19 cellular contexts compared by ENCODE assay signal in genomic region chr7:149868638-149869290, GRCh38. TPM values are rescaled to one million over a fixed set of nuclear protein-coding genes. Genes with fewer than 3 reads are reported as not detected.
DNase-seq lines count a peak whose midpoint lies in the region; ATAC-seq and TF ChIP-seq lines count a peak whose summit lies in the region.
"Had no signal": no experiment of that assay in that cellular context is flagged by ENCODE, and none has a peak within 500 bp of the region (broad histone marks: within the 10 kb centered on the region; RNA-seq: fewer than 3 reads in every experiment).

No MANE protein-coding gene starts in this region.

- H3K9me3 ChIP-seq in BLaER1 treated with 17β-estradiol and CSF1 and Interleukin-3, amounts not matched to agents 10 nM and 100 nM (replicated peaks in 1 of 11), result no peaks in the 10 kb centered on the region
- no peaks in the 10 kb centered on the region for H3K9me3 ChIP-seq in CD4-positive, alpha-beta T cell (ENCODE audit: control insufficient read depth, low read length)
- no peaks in the 10 kb centered on the region for H3K9me3 ChIP-seq in smooth muscle cell (replicated peaks; ENCODE audit: low read depth)
- H3K9me3 ChIP-seq: psoas muscle had no signal

- H3K36me3 ChIP-seq in BLaER1 treated with 17β-estradiol and CSF1 and Interleukin-3, amounts not matched to agents 10 nM and 100 nM, result peaks cover 0 to 7% (median 0%) of the 10 kb centered on the region in 11 experiments; a peak in 1 of 22 replicates
- H3K36me3 ChIP-seq in smooth muscle cell (ENCODE audit: low read depth), result no peaks in the 10 kb centered on the region

- peaks cover 91% of the 10 kb centered on the region for H3K4me1 Mint-ChIP-seq in CD4-positive, alpha-beta T cell (ENCODE audit: low read depth)
- peaks cover 87% of the 10 kb centered on the region for H3K4me1 Mint-ChIP-seq in activated CD4-positive, alpha-beta memory T cell treated with anti-CD3 and anti-CD28 coated beads for 36 hours (ENCODE audit: low read depth)

- intact Hi-C loops in CD4-positive, alpha-beta T cell (cut with DNase I, micrococcal nuclease), result loop anchor here in 1 of 2 experiments (1.0 kb wide), 1 partner anchor 30 kb away; the partner anchor contains the start of gene ZNF862
- intact Hi-C loops in activated CD4-positive, alpha-beta memory T cell treated with anti-CD3 and anti-CD28 coated beads for 36 hours (cut with micrococcal nuclease), result no loop called here

- no peak overlapping the region for H3K4me3 ChIP-seq in BLaER1 treated with 17β-estradiol and CSF1 and Interleukin-3, amounts not matched to agents 10 nM and 100 nM
- no peak overlapping the region for H3K4me3 ChIP-seq in smooth muscle cell
- H3K4me3 ChIP-seq: psoas muscle had no signal

- no peak for ATAC-seq in CD4-positive, alpha-beta T cell (ENCODE audit: poor library complexity)
- ATAC-seq in HG02588 (IDR thresholded peaks at IDR 0.05; ENCODE audit: unreplicated experiment), result no peak
- ATAC-seq: HCT116, left colon, psoas muscle had no signal

- no peaks in the 10 kb centered on the region for H4K20me1 ChIP-seq in BLaER1 treated with 17β-estradiol and CSF1 and Interleukin-3, amounts not matched to agents 10 nM and 100 nM
- no peaks in the 10 kb centered on the region for H4K20me1 ChIP-seq in smooth muscle cell (ENCODE audit: low read depth)

- peak overlapping the region in 9 of 11 experiments; percentile 93 to 99 (median 97); a peak in 19 of 22 replicates for H3K4me2 ChIP-seq in BLaER1 treated with 17β-estradiol and CSF1 and Interleukin-3, amounts not matched to agents 10 nM and 100 nM
- no peak overlapping the region for H3K4me2 ChIP-seq in smooth muscle cell

- peaks cover 0 to 16% (median 6%) of the 10 kb centered on the region in 11 experiments; a peak in 9 of 22 replicates for H3K27me3 ChIP-seq in BLaER1 treated with 17β-estradiol and CSF1 and Interleukin-3, amounts not matched to agents 10 nM and 100 nM
- H3K27me3 ChIP-seq in CD4-positive, alpha-beta T cell (ENCODE audit: control insufficient read depth, insufficient read depth, low read length), result no peaks in the 10 kb centered on the region
- H3K27me3 ChIP-seq in layer of hippocampus (ENCODE audit: control insufficient read depth, insufficient read depth, low read length), result no peaks in the 10 kb centered on the region
- H3K27me3 ChIP-seq in smooth muscle cell (ENCODE audit: low read depth), result no peaks in the 10 kb centered on the region

- CTCF ChIA-PET in CD4-positive, alpha-beta T cell (lab: Charles Lee), result interaction anchor here (1.2 to 2.3 kb wide), 3 partner anchors 15 to 30 kb away, joined by 4 to 5 read pairs (median 4); partner anchors contain the start of gene ZNF862
- CTCF ChIA-PET in activated CD4-positive, alpha-beta memory T cell treated with anti-CD3 and anti-CD28 coated beads for 36 hours (lab: Charles Lee), result interaction anchor here (1.3 to 2.7 kb wide), 2 partner anchors 15 to 30 kb away, joined by 5 to 11 read pairs; partner anchors contain the start of gene ZNF862

- H3K4me1 ChIP-seq in BLaER1 treated with 17β-estradiol and CSF1 and Interleukin-3, amounts not matched to agents 10 nM and 100 nM, result peaks cover 67 to 98% (median 96%) of the 10 kb centered on the region in 10 experiments
- H3K4me1 ChIP-seq in smooth muscle cell (ENCODE audit: low read depth), result peaks cover 5% of the 10 kb centered on the region

- H3K27ac ChIP-seq in BLaER1 treated with 17β-estradiol and CSF1 and Interleukin-3, amounts not matched to agents 10 nM and 100 nM, result peak overlapping the region in 2 of 11 experiments; percentile 22 to 43; a peak in 2 of 22 replicates
- peak overlapping the region; percentile 73 for H3K27ac ChIP-seq in CD4-positive, alpha-beta T cell (ENCODE audit: low read depth, low read length)
- H3K27ac ChIP-seq in layer of hippocampus (ENCODE audit: low read depth, low read length) (peak overlapping the region; percentile 42), smooth muscle cell (ENCODE audit: low read depth) (no peak overlapping the region)
- H3K27ac ChIP-seq: C4-2B, psoas muscle had no signal

- POLR2A ChIA-PET in CD4-positive, alpha-beta T cell (lab: Charles Lee), result interaction anchor here (1.0 to 7.2 kb wide), 2 partner anchors 9 to 30 kb away, joined by 3 to 83 read pairs; partner anchors contain the start of gene ZNF862
- POLR2A ChIA-PET in activated CD4-positive, alpha-beta memory T cell treated with anti-CD3 and anti-CD28 coated beads for 36 hours (lab: Charles Lee), result no interaction called here

- H3K9me3 Mint-ChIP-seq in CD4-positive, alpha-beta T cell, result no peaks in the 10 kb centered on the region
- no peaks in the 10 kb centered on the region for H3K9me3 Mint-ChIP-seq in activated CD4-positive, alpha-beta memory T cell treated with anti-CD3 and anti-CD28 coated beads for 36 hours

- peak overlapping the region in 4 of 11 experiments; percentile 8 to 20 (median 14); a peak in 4 of 22 replicates for H3K9ac ChIP-seq in BLaER1 treated with 17β-estradiol and CSF1 and Interleukin-3, amounts not matched to agents 10 nM and 100 nM
- no peak overlapping the region for H3K9ac ChIP-seq in smooth muscle cell (ENCODE audit: low read depth)

- H3F3A ChIP-seq in smooth muscle cell (ENCODE audit: low read depth), result no peaks in the 10 kb centered on the region

- DNase-seq in CD4-positive, alpha-beta T cell, result peak in 3 of 10 experiments; percentile 20 to 38 (median 20)
- DNase-seq in activated CD4-positive, alpha-beta memory T cell treated with anti-CD3 and anti-CD28 coated beads for 36 hours, result no peak
- DNase-seq in smooth muscle cell (lab: John Stamatoyannopoulos, UW; ENCODE audit: unreplicated experiment) (no peak), SHP77 treated with DMSO at 0.1 percent for 48 hours (lab: John Stamatoyannopoulos, UW) (no peak), NCI-H146 (lab: John Stamatoyannopoulos, UW) (no peak)
- DNase-seq: activated gamma-delta T cell treated with Interleukin-2 at 50 U/mL for 16 hours; effector CD8-positive, alpha-beta T cell; EL; hippocampal formation; KBM-7; left colon; NCI-H2081; NCI-H774; psoas muscle had no signal

- no peak for TF ChIP-seq CTCF in CD4-positive, alpha-beta T cell (IDR thresholded peaks at IDR 0.05)
- TF ChIP-seq CTCF in smooth muscle cell (IDR thresholded peaks at IDR 0.05; ENCODE audit: borderline replicate concordance, insufficient read depth, poor library complexity, severe bottlenecking), result no peak

- H3K79me2 ChIP-seq in smooth muscle cell (ENCODE audit: low read depth), result no peaks in the 10 kb centered on the region

- no peak overlapping the region for H2AFZ ChIP-seq in smooth muscle cell (ENCODE audit: low read depth)

- H3K36me3 Mint-ChIP-seq in CD4-positive, alpha-beta T cell (ENCODE audit: low read depth), result peaks cover 11% of the 10 kb centered on the region
- peaks cover 13% of the 10 kb centered on the region for H3K36me3 Mint-ChIP-seq in activated CD4-positive, alpha-beta memory T cell treated with anti-CD3 and anti-CD28 coated beads for 36 hours

- WGBS in smooth muscle cell (ENCODE audit: low lambda C conversion rate), result 82% methylated on average over 7 of the region's 7 CpGs

- H3K4me3 Mint-ChIP-seq in CD4-positive, alpha-beta T cell, result peak overlapping the region; percentile 66
- no peak overlapping the region for H3K4me3 Mint-ChIP-seq in activated CD4-positive, alpha-beta memory T cell treated with anti-CD3 and anti-CD28 coated beads for 36 hours

- H3K27me3 Mint-ChIP-seq in CD4-positive, alpha-beta T cell, result no peaks in the 10 kb centered on the region
- no peaks in the 10 kb centered on the region for H3K27me3 Mint-ChIP-seq in activated CD4-positive, alpha-beta memory T cell treated with anti-CD3 and anti-CD28 coated beads for 36 hours

- peak overlapping the region; percentile 92 for H3K27ac Mint-ChIP-seq in CD4-positive, alpha-beta T cell
- peak overlapping the region; percentile 94 for H3K27ac Mint-ChIP-seq in activated CD4-positive, alpha-beta memory T cell treated with anti-CD3 and anti-CD28 coated beads for 36 hours

RNA-seq across cellular contexts. Expression of gene ATP6V0E2, which starts 5.0 kb away (rescaled TPM):
- 10 to 100 TPM; 23.2 to 24.9 TPM for total RNA-seq in CD4-positive, alpha-beta T cell
- total RNA-seq in activated CD4-positive, alpha-beta memory T cell treated with anti-CD3 and anti-CD28 coated beads for 36 hours, result 10 to 100 TPM; 33.5 to 34.1 TPM
- total RNA-seq in smooth muscle cell, result 1.3 and 4.6 TPM in 2 replicates
- 4.6 and 20.0 TPM in 2 replicates for polyA plus RNA-seq in smooth muscle cell

RNA-seq across cellular contexts. Expression of gene ZNF862, which starts 30.6 kb away (rescaled TPM):
- total RNA-seq in CD4-positive, alpha-beta T cell, result 10 to 100 TPM; 25.6 to 26.6 TPM
- total RNA-seq in activated CD4-positive, alpha-beta memory T cell treated with anti-CD3 and anti-CD28 coated beads for 36 hours, result 10 to 100 TPM; 18.1 to 21.4 TPM
- 10.2 and 10.6 TPM in 2 replicates for total RNA-seq in smooth muscle cell
- 3.2 and 5.4 TPM in 2 replicates for polyA plus RNA-seq in smooth muscle cell
